Comparison of ENCODE assay signal across 14 cellular contexts in genomic region chr22:45878051-45878764, GRCh38.
DNase-seq lines count a peak whose midpoint lies in the region; ATAC-seq and TF ChIP-seq lines count a peak whose summit lies in the region.
"Had no signal": no experiment of that assay in that cellular context is flagged by ENCODE, and none has a peak within 500 bp of the region (broad histone marks: within the 10 kb centered on the region; RNA-seq: fewer than 3 reads in every experiment).

No MANE protein-coding gene starts in this region.

- no peaks in the 10 kb centered on the region for H3K9me3 ChIP-seq in WERI-Rb-1 (ENCODE audit: severe bottlenecking)
- H3K9me3 ChIP-seq in right lobe of liver = no peaks in the 10 kb centered on the region

- H3K36me3 ChIP-seq in GM23338 (ENCODE audit: insufficient read depth) = no peaks in the 10 kb centered on the region
- no peaks in the 10 kb centered on the region for H3K36me3 ChIP-seq in WERI-Rb-1
- H3K36me3 ChIP-seq in right lobe of liver = no peaks in the 10 kb centered on the region

- H4K20me1 ChIP-seq in GM23338 (replicated peaks; ENCODE audit: insufficient read depth) = no peaks in the 10 kb centered on the region

- no peak overlapping the region for H3K4me2 ChIP-seq in GM23338

- H3K27ac Mint-ChIP-seq in GM23338 = no peak overlapping the region
- H3K27ac Mint-ChIP-seq: CD4-positive, CD25-positive, alpha-beta regulatory T cell; stimulated activated naive B cell treated with anti-CD40 and anti-IgM and Interleukin-4, amounts not matched to agents 10 μg/mL and 1 μg/mL and 100 μg/mL, for 72 hours had no signal

- TF ChIP-seq CTCF in GM23338 (conservative IDR thresholded peaks at IDR 0.05; ENCODE audit: low read depth in 2 of 2) = no peak
- TF ChIP-seq CTCF in WERI-Rb-1 (IDR thresholded peaks at IDR 0.05; ENCODE audit: low read depth, low read length) = no peak
- no peak for TF ChIP-seq CTCF in right lobe of liver (IDR thresholded peaks at IDR 0.05)

- peaks cover 9% of the 10 kb centered on the region; the same call in 1 of the 2 replicates for H3K4me1 ChIP-seq in GM23338 (ENCODE audit: insufficient read depth)
- no peaks in the 10 kb centered on the region for H3K4me1 ChIP-seq in right lobe of liver

- intact Hi-C loops in right lobe of liver (cut with DNase I) = no loop called here

- peak overlapping the region; percentile 41; the same call in 1 of the 3 replicates for H3K4me3 Mint-ChIP-seq in GM23338
- H3K4me3 Mint-ChIP-seq: CD4-positive, CD25-positive, alpha-beta regulatory T cell; stimulated activated naive B cell treated with anti-CD40 and anti-IgM and Interleukin-4, amounts not matched to agents 10 μg/mL and 1 μg/mL and 100 μg/mL, for 72 hours had no signal

- H3K27me3 ChIP-seq in GM23338 (ENCODE audit: insufficient read depth) = no peaks in the 10 kb centered on the region
- peaks cover 51% of the 10 kb centered on the region for H3K27me3 ChIP-seq in WERI-Rb-1 (ENCODE audit: insufficient read depth, low read depth, severe bottlenecking)
- no peaks in the 10 kb centered on the region for H3K27me3 ChIP-seq in right lobe of liver

- no peaks in the 10 kb centered on the region for H3K9me3 Mint-ChIP-seq in GM23338

- H3K27ac ChIP-seq in GM23338 (ENCODE audit: low read depth) (no peak overlapping the region), WERI-Rb-1 (no peak overlapping the region), right lobe of liver (no peak overlapping the region)

- WGBS in right lobe of liver (ENCODE audit: insufficient coverage, low coverage, low lambda C conversion rate, missing lambda C conversion rate) = 9% methylated on average over 10 of the region's 25 CpGs

- peaks cover 21% of the 10 kb centered on the region for H3K4me1 Mint-ChIP-seq in GM23338

- no peak overlapping the region for H3K4me3 ChIP-seq in GM23338
- H3K4me3 ChIP-seq in WERI-Rb-1 (ENCODE audit: low read depth, low read length) = no peak overlapping the region
- H3K4me3 ChIP-seq in right lobe of liver = no peak overlapping the region

- H3K79me2 ChIP-seq in GM23338 (replicated peaks; ENCODE audit: insufficient read depth) = no peaks in the 10 kb centered on the region

- DNase-seq in Ammon's horn (ENCODE audit: low spot score) (peak; percentile 22), GM23338 (ENCODE audit: low spot score) (no peak), WERI-Rb-1 (peak; percentile 60), right lobe of liver (peak; percentile 13 to 46 (median 37)), SW480 (ENCODE audit: low spot score) (no peak), NK-92 (lab: John Stamatoyannopoulos, UW; ENCODE audit: unreplicated experiment) (no peak)
- DNase-seq: activated CD8-positive, alpha-beta memory T cell treated with anti-CD3 and anti-CD28 coated beads for 24 hours; CD4-positive, CD25-positive, alpha-beta regulatory T cell; NCI-H446 treated with DMSO at 0.1 percent for 48 hours; stimulated activated CD4-positive, alpha-beta T cell treated with anti-CD3 and anti-CD28 coated beads, Interleukin-15, amount 100 ng/mL, for 24 hours; stimulated activated naive B cell treated with anti-CD40 and anti-IgM and Interleukin-4, amounts not matched to agents 10 μg/mL and 1 μg/mL and 100 μg/mL, for 72 hours; SW 1271 had no signal

- no peaks in the 10 kb centered on the region for H3K36me3 Mint-ChIP-seq in GM23338 (ENCODE audit: low read depth)
- H3K36me3 Mint-ChIP-seq: CD4-positive, CD25-positive, alpha-beta regulatory T cell; stimulated activated naive B cell treated with anti-CD40 and anti-IgM and Interleukin-4, amounts not matched to agents 10 μg/mL and 1 μg/mL and 100 μg/mL, for 72 hours had no signal

- no peak for TF ChIP-seq POLR2A in right lobe of liver (IDR thresholded peaks at IDR 0.05)

- ATAC-seq in GM23338 = peak; percentile 28
- ATAC-seq in right lobe of liver = no peak
- ATAC-seq in HG03439 (IDR thresholded peaks at IDR 0.05; ENCODE audit: unreplicated experiment) = no peak
- ATAC-seq in GM21390 (IDR thresholded peaks at IDR 0.05; ENCODE audit: unreplicated experiment) = no peak
- ATAC-seq: stimulated activated naive B cell treated with anti-CD40 and anti-IgM and Interleukin-4, amounts not matched to agents 10 μg/mL and 1 μg/mL and 100 μg/mL, for 72 hours had no signal

- peaks cover 36% of the 10 kb centered on the region for H3K27me3 Mint-ChIP-seq in GM23338 (ENCODE audit: insufficient read depth, low read depth, poor library complexity)

- no peaks in the 10 kb centered on the region for H3F3A ChIP-seq in GM23338 (replicated peaks; ENCODE audit: low read depth)

- H2AFZ ChIP-seq in GM23338 = no peak overlapping the region

- H3K9me2 ChIP-seq in GM23338 (ENCODE audit: insufficient read depth) = no peaks in the 10 kb centered on the region

TF ChIP-seq in GM23338, 12 proteins besides CTCF, POLR2A, EP300 and RAD21 (continues in another document):
- TF ChIP-seq JUNB (IDR thresholded peaks at IDR 0.05; ENCODE audit: unreplicated experiment) (no peak), ZNF462 (CRISPR knock-in tag; IDR thresholded peaks at IDR 0.05) (no peak), ZNF114 (CRISPR knock-in tag; IDR thresholded peaks at IDR 0.05) (no peak)

Comparison
In these comparisons a context has a peak if more than half of its experiments do, and no peak if none do; other contexts are left out.
1. DNase-seq: peak in Ammon's horn (single experiment), WERI-Rb-1 (single experiment) and right lobe of liver (3 of 3); none in GM23338 (single experiment), SW480 (single experiment) and NK-92 (single experiment).